Comparison of ENCODE assay signal across 19 cellular contexts in the genomic region with DNA sequence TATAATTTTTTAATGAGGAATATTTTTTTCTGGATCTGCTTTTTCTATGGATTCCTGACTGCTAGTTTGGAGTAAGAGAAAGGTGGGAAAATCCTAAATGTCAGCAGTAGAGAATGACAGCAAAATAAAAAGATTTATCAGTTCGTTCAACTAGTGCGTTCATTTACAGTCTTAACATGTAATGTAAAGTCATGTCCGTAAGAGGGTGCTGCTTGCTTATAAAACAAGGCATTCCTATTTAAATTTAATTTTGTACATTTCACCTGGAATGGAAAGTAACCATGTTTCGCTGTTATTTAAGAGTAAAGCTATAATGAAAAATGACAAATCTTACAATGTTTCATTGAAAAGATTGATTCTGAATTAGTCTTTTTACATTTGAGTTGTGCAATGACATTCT.
A peak's percentile ranks its signal among the peaks of the same experiment; 100 is the strongest.
DNase-seq lines count a peak whose midpoint lies in the region; ATAC-seq and TF ChIP-seq lines count a peak whose summit lies in the region.
"Had no signal": no experiment of that assay in that cellular context is flagged by ENCODE, and none has a peak within 500 bp of the region (broad histone marks: within the 10 kb centered on the region; RNA-seq: fewer than 3 reads in every experiment).

No MANE protein-coding gene starts in this region.

- H4K20me1 ChIP-seq in SK-N-SH (ENCODE audit: insufficient read depth) (peaks cover 24% of the 10 kb centered on the region; the same call in 1 of the 2 replicates), PC-3 (ENCODE audit: low read length) (no peaks in the 10 kb centered on the region)

- peaks cover 60 to 68% of the 10 kb centered on the region in 2 experiments for H3K36me3 ChIP-seq in SK-N-SH (replicated peaks in 1 of 2; ENCODE audit: control insufficient read depth in 1 of 2, insufficient read depth in 2 of 2, low read length in 1 of 2)
- peaks cover 52% of the 10 kb centered on the region for H3K36me3 ChIP-seq in PC-3 (ENCODE audit: low read depth, low read length)
- peaks cover 90% of the 10 kb centered on the region for H3K36me3 ChIP-seq in WERI-Rb-1
- H3K36me3 ChIP-seq: colonic mucosa had no signal

- TF ChIP-seq RAD21 in SK-N-SH (IDR thresholded peaks at IDR 0.05; ENCODE audit: low read length): no peak; the same call in 1 of the 2 replicates

- H3K27me3 ChIP-seq in SK-N-SH (ENCODE audit: insufficient read depth) (no peaks in the 10 kb centered on the region), PC-3 (ENCODE audit: low read length) (no peaks in the 10 kb centered on the region), dorsolateral prefrontal cortex (no peaks in the 10 kb centered on the region), WERI-Rb-1 (ENCODE audit: insufficient read depth, low read depth, severe bottlenecking) (no peaks in the 10 kb centered on the region)
- H3K27me3 ChIP-seq: colonic mucosa, spleen had no signal

- no peaks in the 10 kb centered on the region for H3K9me2 ChIP-seq in SK-N-SH
- no peaks in the 10 kb centered on the region for H3K9me2 ChIP-seq in PC-3 (replicated peaks; ENCODE audit: low read length)

- H3K4me1 ChIP-seq in SK-N-SH (ENCODE audit: control insufficient read depth in 1 of 2, insufficient read depth in 2 of 2, low read depth in 1 of 2, low read length in 1 of 2): no peaks in the 10 kb centered on the region
- H3K4me1 ChIP-seq in PC-3 (ENCODE audit: insufficient read depth, low read length): no peaks in the 10 kb centered on the region
- H3K4me1 ChIP-seq: colonic mucosa had no signal

- H3K9ac ChIP-seq in SK-N-SH (no peak overlapping the region), PC-3 (ENCODE audit: low read length) (no peak overlapping the region)

- intact Hi-C loops in PC-3 (cut with micrococcal nuclease): no loop called here
- intact Hi-C loops in dorsolateral prefrontal cortex (cut with DNase I): no loop called here

- no peak overlapping the region for H3K4me3 Mint-ChIP-seq in neural crest cell
- H3K4me3 Mint-ChIP-seq: H9 had no signal

- peak; percentile 38 for TF ChIP-seq CTCF in SK-N-SH (IDR thresholded peaks at IDR 0.05)
- TF ChIP-seq CTCF in PC-3 (conservative IDR thresholded peaks at IDR 0.05; ENCODE audit: low read depth, low read length): peak; percentile 62
- peak in 53 of 56 donors; percentile 15 to 68 (median 43) for TF ChIP-seq CTCF in dorsolateral prefrontal cortex (IDR thresholded peaks at IDR 0.05 in 54 of 56, conservative IDR thresholded peaks at IDR 0.05 in 2 of 56; ENCODE audit: low read depth in 1 of 56, partially characterized antibody in 56 of 56)
- TF ChIP-seq CTCF in neural crest cell (conservative IDR thresholded peaks at IDR 0.05): peak; percentile 23
- TF ChIP-seq CTCF in WERI-Rb-1 (IDR thresholded peaks at IDR 0.05; ENCODE audit: low read depth, low read length): no peak

- POLR2A ChIA-PET in SK-N-SH (lab: Yijun Ruan, JAX) (no interaction called here), PC-3 (lab: Charles Lee; ENCODE audit: unreplicated experiment) (no interaction called here)

- peaks cover 12% of the 10 kb centered on the region for H3K9me3 Mint-ChIP-seq in neural crest cell
- H3K9me3 Mint-ChIP-seq: H9 had no signal

- ATAC-seq in SK-N-SH treated with all-trans-retinoic acid at 6 μM for 48 hours: no peak
- ATAC-seq in PC-3: no peak
- no peak for ATAC-seq in GM21723 (IDR thresholded peaks at IDR 0.05; ENCODE audit: unreplicated experiment)
- no peak for ATAC-seq in HG03521 (IDR thresholded peaks at IDR 0.05; ENCODE audit: unreplicated experiment)
- ATAC-seq: esophagus mucosa had no signal

- H3K4me3 ChIP-seq in SK-N-SH (ENCODE audit: low read depth in 2 of 2, low read length in 1 of 2): no peak overlapping the region
- H3K4me3 ChIP-seq in PC-3 (ENCODE audit: low read length): no peak overlapping the region
- no peak overlapping the region for H3K4me3 ChIP-seq in dorsolateral prefrontal cortex
- no peak overlapping the region for H3K4me3 ChIP-seq in WERI-Rb-1 (ENCODE audit: low read depth, low read length)
- H3K4me3 ChIP-seq: colonic mucosa, spleen had no signal

- H3K27ac ChIP-seq in SK-N-SH (ENCODE audit: low read depth in 2 of 2, low read length in 1 of 2) (peak overlapping the region in 1 of 2 experiments; percentile 3; a peak in 1 of 4 replicates), PC-3 (ENCODE audit: low read length) (no peak overlapping the region), dorsolateral prefrontal cortex (peak overlapping the region in 2 of 59 donors; percentile 5 to 8), WERI-Rb-1 (no peak overlapping the region)
- H3K27ac ChIP-seq: colonic mucosa, HL-60, spleen had no signal

- no peak overlapping the region for H3K4me2 ChIP-seq in SK-N-SH
- no peak overlapping the region for H3K4me2 ChIP-seq in PC-3 (ENCODE audit: low read length)

- H3K9me3 ChIP-seq in SK-N-SH: no peaks in the 10 kb centered on the region
- no peaks in the 10 kb centered on the region for H3K9me3 ChIP-seq in PC-3 (ENCODE audit: low read length)
- no peaks in the 10 kb centered on the region for H3K9me3 ChIP-seq in WERI-Rb-1 (ENCODE audit: severe bottlenecking)
- H3K9me3 ChIP-seq: colonic mucosa had no signal

- CTCF ChIA-PET in SK-N-SH (lab: Yijun Ruan, JAX): interaction anchor here (0.8 to 1.8 kb wide), 5 partner anchors 9 to 126 kb away, joined by 3 to 4 read pairs (median 3); a partner anchor contains a TSS
- CTCF ChIA-PET in PC-3 (lab: Charles Lee): no interaction called here

- peaks cover 48% of the 10 kb centered on the region for H3K36me3 Mint-ChIP-seq in neural crest cell (ENCODE audit: low read depth)

- no peaks in the 10 kb centered on the region for H3K4me1 Mint-ChIP-seq in neural crest cell

- peaks cover 26% of the 10 kb centered on the region; the same call in 1 of the 2 replicates for H3K79me2 ChIP-seq in SK-N-SH (ENCODE audit: insufficient read depth)
- peaks cover 3% of the 10 kb centered on the region; the same call in 1 of the 2 replicates for H3K79me2 ChIP-seq in PC-3 (ENCODE audit: low read length)

- 72% methylated on average over 4 of the region's 4 CpGs for WGBS in SK-N-SH (ENCODE audit: low lambda C conversion rate)

- DNase-seq in SK-N-SH (no peak), PC-3 (peak; percentile 37), dorsolateral prefrontal cortex (no peak), neural crest cell (ENCODE audit: low read depth, low spot score) (no peak), WERI-Rb-1 (no peak)
- DNase-seq: activated CD8-positive, alpha-beta memory T cell treated with anti-CD3 and anti-CD28 coated beads for 24 hours; activated gamma-delta T cell; colonic mucosa; COR-L47; H9; NCI-H2029 treated with DMSO at 0.1 percent for 48 hours; NCI-H774; nucleus accumbens; spleen had no signal

- BruUV-seq in PC-3 (replicated peaks; lab: Mats Ljungman, UMichigan): no TSS peak

- TF ChIP-seq EP300 in SK-N-SH (IDR thresholded peaks at IDR 0.05; ENCODE audit: borderline replicate concordance in 1 of 2, low read depth in 1 of 2, low read length in 1 of 2): no peak

- H3K27ac Mint-ChIP-seq in neural crest cell (ENCODE audit: unreplicated experiment): no peak overlapping the region
- H3K27ac Mint-ChIP-seq: H9 had no signal

- no peak overlapping the region for H2AFZ ChIP-seq in SK-N-SH (ENCODE audit: low read depth)
- no peak overlapping the region for H2AFZ ChIP-seq in PC-3 (ENCODE audit: low read length)

- H3K27me3 Mint-ChIP-seq in neural crest cell (ENCODE audit: low read depth): no peaks in the 10 kb centered on the region

- H3F3A ChIP-seq in SK-N-SH (replicated peaks; ENCODE audit: insufficient read depth) (peaks cover 6% of the 10 kb centered on the region), PC-3 (ENCODE audit: low read length, unreplicated experiment) (no peaks in the 10 kb centered on the region)

TF ChIP-seq in SK-N-SH, 30 proteins besides CTCF, POLR2A, EP300 and RAD21:
- TF ChIP-seq GATA2 (CRISPR knock-in tag; IDR thresholded peaks at IDR 0.05) (no peak), FOXJ3 (CRISPR knock-in tag; IDR thresholded peaks at IDR 0.05) (no peak), ELF1 (IDR thresholded peaks at IDR 0.05) (no peak)
TF ChIP-seq in SK-N-SH: peak in this region for 0.

TF ChIP-seq in SK-N-SH treated with all-trans-retinoic acid at 6 μM for 48 hours, 23 proteins besides CTCF, POLR2A, EP300 and RAD21 (continues in another document):
- no peak for TF ChIP-seq TOX (CRISPR knock-in tag; IDR thresholded peaks at IDR 0.05; ENCODE audit: borderline replicate concordance)
- TF ChIP-seq, protein P1, sequence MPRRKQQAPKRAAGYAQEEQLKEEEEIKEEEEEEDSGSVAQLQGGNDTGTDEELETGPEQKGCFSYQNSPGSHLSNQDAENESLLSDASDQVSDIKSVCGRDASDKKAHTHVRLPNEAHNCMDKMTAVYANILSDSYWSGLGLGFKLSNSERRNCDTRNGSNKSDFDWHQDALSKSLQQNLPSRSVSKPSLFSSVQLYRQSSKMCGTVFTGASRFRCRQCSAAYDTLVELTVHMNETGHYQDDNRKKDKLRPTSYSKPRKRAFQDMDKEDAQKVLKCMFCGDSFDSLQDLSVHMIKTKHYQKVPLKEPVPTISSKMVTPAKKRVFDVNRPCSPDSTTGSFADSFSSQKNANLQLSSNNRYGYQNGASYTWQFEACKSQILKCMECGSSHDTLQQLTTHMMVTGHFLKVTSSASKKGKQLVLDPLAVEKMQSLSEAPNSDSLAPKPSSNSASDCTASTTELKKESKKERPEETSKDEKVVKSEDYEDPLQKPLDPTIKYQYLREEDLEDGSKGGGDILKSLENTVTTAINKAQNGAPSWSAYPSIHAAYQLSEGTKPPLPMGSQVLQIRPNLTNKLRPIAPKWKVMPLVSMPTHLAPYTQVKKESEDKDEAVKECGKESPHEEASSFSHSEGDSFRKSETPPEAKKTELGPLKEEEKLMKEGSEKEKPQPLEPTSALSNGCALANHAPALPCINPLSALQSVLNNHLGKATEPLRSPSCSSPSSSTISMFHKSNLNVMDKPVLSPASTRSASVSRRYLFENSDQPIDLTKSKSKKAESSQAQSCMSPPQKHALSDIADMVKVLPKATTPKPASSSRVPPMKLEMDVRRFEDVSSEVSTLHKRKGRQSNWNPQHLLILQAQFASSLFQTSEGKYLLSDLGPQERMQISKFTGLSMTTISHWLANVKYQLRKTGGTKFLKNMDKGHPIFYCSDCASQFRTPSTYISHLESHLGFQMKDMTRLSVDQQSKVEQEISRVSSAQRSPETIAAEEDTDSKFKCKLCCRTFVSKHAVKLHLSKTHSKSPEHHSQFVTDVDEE (CRISPR knock-in tag; IDR thresholded peaks at IDR 0.05): no peak
- TF ChIP-seq ARNTL (CRISPR knock-in tag; IDR thresholded peaks at IDR 0.05; ENCODE audit: borderline replicate concordance, low read depth): no peak
- no peak for TF ChIP-seq TCF4 (CRISPR knock-in tag; IDR thresholded peaks at IDR 0.05; ENCODE audit: borderline replicate concordance)
- no peak for TF ChIP-seq OSR1 (CRISPR knock-in tag; IDR thresholded peaks at IDR 0.05)
